Comparison of ENCODE assay signal across 8 cellular contexts in the genomic region with DNA sequence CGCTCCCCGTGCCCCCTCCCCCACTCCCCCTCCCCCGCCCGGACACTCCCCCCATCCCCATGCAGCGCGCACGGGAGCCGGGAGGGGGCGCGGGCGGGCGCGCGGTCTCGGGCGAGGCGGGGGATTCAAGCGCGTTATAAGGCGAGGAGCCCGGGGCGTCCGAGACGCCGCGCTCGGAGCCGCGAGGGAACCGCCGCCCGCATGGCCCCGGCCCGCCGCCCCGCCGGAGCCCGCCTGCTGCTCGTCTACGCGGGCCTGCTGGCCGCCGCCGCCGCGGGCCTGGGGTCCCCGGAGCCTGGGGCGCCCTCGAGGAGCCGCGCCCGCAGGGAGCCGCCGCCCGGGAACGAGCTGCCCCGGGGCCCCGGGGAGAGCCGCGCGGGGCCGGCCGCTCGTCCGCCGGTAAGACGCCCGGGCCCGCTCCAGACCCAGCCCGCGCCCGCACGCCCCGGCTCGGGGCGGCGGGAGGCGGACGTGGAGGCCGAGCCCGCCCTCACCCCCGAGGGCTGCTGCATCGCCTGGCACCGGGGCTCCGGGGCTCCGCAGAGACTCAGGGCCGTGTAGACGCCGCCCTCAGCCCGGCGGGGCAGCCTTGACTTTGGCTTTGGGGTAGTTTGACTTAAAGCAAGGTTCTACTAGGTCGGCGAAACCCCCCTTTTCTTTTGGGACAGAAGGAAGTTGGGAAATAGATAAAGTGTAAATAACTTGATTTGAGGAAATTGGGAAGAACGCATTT. TPM values are rescaled to one million over a fixed set of nuclear protein-coding genes. Genes with fewer than 3 reads are reported as not detected.
DNase-seq lines count a peak whose midpoint lies in the region; ATAC-seq, FAIRE-seq and TF ChIP-seq lines count a peak whose summit lies in the region.

A gene with protein sequence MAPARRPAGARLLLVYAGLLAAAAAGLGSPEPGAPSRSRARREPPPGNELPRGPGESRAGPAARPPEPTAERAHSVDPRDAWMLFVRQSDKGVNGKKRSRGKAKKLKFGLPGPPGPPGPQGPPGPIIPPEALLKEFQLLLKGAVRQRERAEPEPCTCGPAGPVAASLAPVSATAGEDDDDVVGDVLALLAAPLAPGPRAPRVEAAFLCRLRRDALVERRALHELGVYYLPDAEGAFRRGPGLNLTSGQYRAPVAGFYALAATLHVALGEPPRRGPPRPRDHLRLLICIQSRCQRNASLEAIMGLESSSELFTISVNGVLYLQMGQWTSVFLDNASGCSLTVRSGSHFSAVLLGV (plus strand): TSS at position 164 of the 733 bp plus-strand sequence. CDS start 38 bp downstream, at position 202.

- no peak for ATAC-seq in HG03442 (IDR thresholded peaks at IDR 0.05; ENCODE audit: unreplicated experiment)
- no peak for ATAC-seq in HG02678 (IDR thresholded peaks at IDR 0.05; ENCODE audit: unreplicated experiment)

- TF ChIP-seq CTCF in HFF-Myc (IDR thresholded peaks at IDR 0.05; ENCODE audit: low read depth, low read length, missing control alignments), result peak; percentile 21
- TF ChIP-seq CTCF in astrocyte (IDR thresholded peaks at IDR 0.05; ENCODE audit: insufficient read depth, low read depth, low read length), result no peak

- DNase-seq in DMS153 treated with DMSO at 0.1 percent for 48 hours (lab: John Stamatoyannopoulos, UW; ENCODE audit: unreplicated experiment) (peak; percentile 33), HFF-Myc (ENCODE audit: extremely low read depth, low read depth) (no peak), SJCRH30 (peak; percentile 56 to 74), astrocyte (ENCODE audit: low read depth) (no peak)
- DNase-seq in stimulated activated CD4-positive, alpha-beta T cell treated with anti-CD3 and anti-CD28 coated beads, Interleukin-1b, Interleukin-23, amount 100 ng/mL, for 4 hours (ENCODE audit: low read depth in 2 of 2), result peak; percentile 27 to 53

- no peaks in the 10 kb centered on the region for H3K27me3 ChIP-seq in SJCRH30
- H3K27me3 ChIP-seq in astrocyte (ENCODE audit: insufficient read depth, low read length), result no peaks in the 10 kb centered on the region

- no peaks in the 10 kb centered on the region for H3K79me2 ChIP-seq in astrocyte (ENCODE audit: insufficient read depth, low read length)

- H3K4me2 ChIP-seq in astrocyte (ENCODE audit: low read length), result peak within 1 kb of the TSS; percentile 83

- H3K4me3 Mint-ChIP-seq in astrocyte (ENCODE audit: unreplicated experiment), result peak within 1 kb of the TSS; percentile 50

- FAIRE-seq in astrocyte (lab: Jason Lieb, UNC), result no peak

- peaks cover 2% of the 10 kb centered on the region for H3K9me3 Mint-ChIP-seq in astrocyte (ENCODE audit: unreplicated experiment)

- peaks cover 24% of the 10 kb centered on the region for H3K4me1 ChIP-seq in SJCRH30
- H3K4me1 ChIP-seq in astrocyte (ENCODE audit: insufficient read depth, low read length), result peaks cover 24% of the 10 kb centered on the region

- no peaks in the 10 kb centered on the region for H3K9me3 ChIP-seq in SJCRH30 (replicated peaks)
- no peaks in the 10 kb centered on the region for H3K9me3 ChIP-seq in astrocyte (ENCODE audit: insufficient read depth, low read depth, low read length)
- peaks cover 2% of the 10 kb centered on the region for H3K9me3 ChIP-seq in iPS-18c (ENCODE audit: control insufficient read depth, insufficient read depth, low read length)

- H3K27me3 Mint-ChIP-seq in astrocyte (ENCODE audit: low read depth, unreplicated experiment), result peaks cover 16% of the 10 kb centered on the region

- no peak within 1 kb of the TSS for H2AFZ ChIP-seq in astrocyte (ENCODE audit: low read depth, low read length)

- H3K27ac ChIP-seq in SJCRH30, result no peak within 1 kb of the TSS
- H3K27ac ChIP-seq in astrocyte (ENCODE audit: low read depth, low read length), result no peak within 1 kb of the TSS

- H3K4me3 ChIP-seq in HFF-Myc (replicated peaks; ENCODE audit: low read depth, low read length) (peak within 1 kb of the TSS; percentile 35), SJCRH30 (peak within 1 kb of the TSS; percentile 59), astrocyte (ENCODE audit: insufficient read depth, low read depth, low read length) (peak within 1 kb of the TSS; percentile 51), iPS-18c (ENCODE audit: insufficient read depth, low read depth, low read length) (peak within 1 kb of the TSS; percentile 61)

- H3K36me3 ChIP-seq in SJCRH30 (no peaks in the 10 kb centered on the region), astrocyte (ENCODE audit: insufficient read depth, low read length) (no peaks in the 10 kb centered on the region)

- peak within 1 kb of the TSS; percentile 65 for H3K9ac ChIP-seq in astrocyte (ENCODE audit: low read length)

- H3K4me1 Mint-ChIP-seq in astrocyte (ENCODE audit: low read depth, unreplicated experiment), result peaks cover 1% of the 10 kb centered on the region

- no peaks in the 10 kb centered on the region for H4K20me1 ChIP-seq in astrocyte (ENCODE audit: insufficient read depth, low read length)

- peaks cover 2% of the 10 kb centered on the region for H3K36me3 Mint-ChIP-seq in astrocyte (ENCODE audit: low read depth, unreplicated experiment)

- H3K27ac Mint-ChIP-seq in astrocyte (ENCODE audit: unreplicated experiment), result peak within 1 kb of the TSS; percentile 41

RNA-seq across cellular contexts. Expression of the gene that starts here (rescaled TPM):
- 10.4 and 10.5 TPM in 2 replicates for total RNA-seq in SJCRH30 (2014; rRNA removed; shearing (Covaris generic))
- 0.60 and 1.4 TPM in 2 replicates for total RNA-seq in astrocyte

Comparison
In these comparisons a context has a peak if more than half of its experiments do, and no peak if none do; other contexts are left out.
1. DNase-seq: peak in DMS153 treated with DMSO at 0.1 percent for 48 hours (single experiment), SJCRH30 (2 of 2) and stimulated activated CD4-positive, alpha-beta T cell treated with anti-CD3 and anti-CD28 coated beads, Interleukin-1b, Interleukin-23, amount 100 ng/mL, for 4 hours (2 of 2); none in HFF-Myc (single experiment) and astrocyte (single experiment).
2. Peak in every context shown above with its lines, with median percentiles within 50 percentile points of each other: H3K4me3 ChIP-seq.